1 cellular context compared by ENCODE assay signal in the genomic region with DNA sequence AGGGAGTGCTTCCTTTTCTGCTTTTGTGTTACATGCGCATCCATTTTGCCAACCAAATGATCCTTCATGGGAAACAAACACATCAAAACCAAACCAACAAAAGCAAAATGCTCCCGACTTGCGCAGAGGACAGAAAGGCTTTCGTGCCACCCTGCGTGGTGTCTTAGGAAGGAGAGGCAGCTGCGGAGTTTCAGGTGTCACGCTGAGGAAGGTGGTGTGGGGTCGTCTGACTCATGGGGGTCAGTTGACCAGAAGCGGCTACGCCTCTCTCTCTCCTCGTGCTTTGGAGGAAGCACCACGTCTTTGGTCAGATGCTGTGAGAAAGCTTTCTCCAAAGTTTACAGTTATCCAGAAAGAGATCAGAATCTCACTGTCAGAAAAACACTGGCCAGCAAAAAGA.
A peak's percentile ranks its signal among the peaks of the same experiment; 100 is the strongest.
TF ChIP-seq lines count a peak whose summit lies in the region.

No MANE protein-coding gene starts in this region.

TF ChIP-seq in HCT116, 20 proteins besides CTCF, POLR2A, EP300 and RAD21 (continued from another document):
- no peak for TF ChIP-seq CEBPB (IDR thresholded peaks at IDR 0.05; ENCODE audit: low read depth)
- TF ChIP-seq SP1 (IDR thresholded peaks at IDR 0.05; ENCODE audit: low read depth): 0 out of 2 replicates have a peak, but pooled peaks have one; percentile 27
